Comparison of ENCODE assay signal across 29 cellular contexts in genomic region chr7:132247995-132248618, GRCh38.
"Had no signal": no experiment of that assay in that cellular context is flagged by ENCODE, and none has a peak within 500 bp of the region (broad histone marks: within the 10 kb centered on the region; RNA-seq: fewer than 3 reads in every experiment).

No MANE protein-coding gene starts in this region.

- H3K4me3 ChIP-seq: adrenal gland, body of pancreas, breast epithelium, SJCRH30, SK-N-MC had no signal

- H3K27me3 ChIP-seq: adrenal gland, body of pancreas, breast epithelium, SJCRH30 had no signal

- H3K4me1 Mint-ChIP-seq: activated CD4-positive, alpha-beta T cell treated with anti-CD3 and anti-CD28 coated beads for 36 hours; activated CD4-positive, alpha-beta T cell treated with anti-CD3 and anti-CD28 coated beads, Interleukin-2, amount 10 ng/mL, durations not matched to agents 7 days and 5 days had no signal

- H3K9me3 ChIP-seq: adrenal gland, body of pancreas, breast epithelium had no signal

- H3K27ac Mint-ChIP-seq: activated CD4-positive, alpha-beta T cell treated with anti-CD3 and anti-CD28 coated beads for 36 hours; activated CD4-positive, alpha-beta T cell treated with anti-CD3 and anti-CD28 coated beads, Interleukin-2, amount 10 ng/mL, durations not matched to agents 7 days and 5 days; activated CD8-positive, alpha-beta T cell treated with anti-CD3 and anti-CD28 coated beads, Interleukin-2, amount 10 ng/mL, durations not matched to agents 7 days and 5 days; activated naive CD4-positive, alpha-beta T cell treated with anti-CD3 and anti-CD28 coated beads for 36 hours; activated naive CD4-positive, alpha-beta T cell treated with anti-CD3 and anti-CD28 coated beads, Interleukin-2, amount 50 U/mL, for 72 hours; activated T-helper 1 cell treated with anti-CD3 and anti-CD28 coated beads, Interleukin-12 subunit alpha, Interleukin-12 subunit beta, Interleukin-2, Interleukin-4 antibody, amounts not matched to agents 30 ng/mL and 10 ng/mL and 1 ng/mL, durations not matched to agents 14 hours and 24 hours and 36 hours; WTC11 had no signal

- H3K36me3 Mint-ChIP-seq: activated naive CD4-positive, alpha-beta T cell treated with anti-CD3 and anti-CD28 coated beads, Interleukin-2, amount 50 U/mL, for 72 hours had no signal

- H3K36me3 ChIP-seq: adrenal gland, breast epithelium, SJCRH30 had no signal

- H3K9me3 Mint-ChIP-seq: activated naive CD4-positive, alpha-beta T cell treated with anti-CD3 and anti-CD28 coated beads, Interleukin-2, amount 50 U/mL, for 72 hours had no signal

- H3K4me1 ChIP-seq: adrenal gland had no signal

- FAIRE-seq: astrocyte, TTC549 had no signal

- ATAC-seq: activated CD4-positive, alpha-beta T cell treated with anti-CD3 and anti-CD28 coated beads for 36 hours; activated CD4-positive, CD25-positive, alpha-beta regulatory T cell treated with anti-CD3 and anti-CD28 coated beads, Interleukin-2, amount 50 U/mL, for 24 hours; activated CD8-positive, alpha-beta T cell treated with anti-CD3 and anti-CD28 coated beads, Interleukin-2, amount 10 ng/mL, durations not matched to agents 7 days and 5 days; activated naive CD4-positive, alpha-beta T cell treated with anti-CD3 and anti-CD28 coated beads, Interleukin-2, amount 50 U/mL, for 72 hours; activated T-cell treated with anti-CD3 and anti-CD28 coated beads, Interleukin-2, amount 50 U/mL, for 4 hours; body of pancreas; Panc1; WTC11 had no signal

- H3K27ac ChIP-seq: adrenal gland, body of pancreas, breast epithelium, SJCRH30, SK-N-MC had no signal

- DNase-seq: activated CD4-positive, alpha-beta T cell treated with anti-CD3 and anti-CD28 coated beads for 36 hours; activated CD4-positive, alpha-beta T cell treated with anti-CD3 and anti-CD28 coated beads, Interleukin-2, amount 10 ng/mL, durations not matched to agents 7 days and 5 days; activated CD4-positive, alpha-beta T cell treated with anti-CD3 and anti-CD28 coated beads, Interleukin-2, amount 50 U/mL, for 48 hours; activated CD8-positive, alpha-beta T cell treated with anti-CD3 and anti-CD28 coated beads, Interleukin-2, amount 10 ng/mL, durations not matched to agents 7 days and 5 days; activated gamma-delta T cell treated with Interleukin-2 at 50 U/mL for 16 hours; activated naive CD4-positive, alpha-beta T cell treated with anti-CD3 and anti-CD28 coated beads for 36 hours; activated T-cell treated with anti-CD3 and anti-CD28 coated beads for 4 hours; activated T-cell treated with anti-CD3 and anti-CD28 coated beads, Interleukin-2, amount 50 U/mL, for 4 hours; adrenal gland; body of pancreas; NCI-H1048; NCI-H1105 treated with DMSO at 0.1 percent for 48 hours; NCI-H1436 treated with DMSO at 0.1 percent for 48 hours; NCI-H1694 treated with DMSO at 0.1 percent for 48 hours; NCI-H2029; NCI-H345; NCI-H524 treated with DMSO at 0.1 percent for 48 hours; SHP77; SJCRH30; T1000 had no signal

- H3K4me3 Mint-ChIP-seq: activated CD4-positive, alpha-beta T cell treated with anti-CD3 and anti-CD28 coated beads for 36 hours; activated CD4-positive, alpha-beta T cell treated with anti-CD3 and anti-CD28 coated beads, Interleukin-2, amount 10 ng/mL, durations not matched to agents 7 days and 5 days; activated CD8-positive, alpha-beta T cell treated with anti-CD3 and anti-CD28 coated beads, Interleukin-2, amount 10 ng/mL, durations not matched to agents 7 days and 5 days; activated naive CD4-positive, alpha-beta T cell treated with anti-CD3 and anti-CD28 coated beads for 36 hours; activated T-cell treated with anti-CD3 and anti-CD28 coated beads, Interleukin-2, amount 50 U/mL, for 4 hours; activated T-helper 1 cell treated with anti-CD3 and anti-CD28 coated beads, Interleukin-12 subunit alpha, Interleukin-12 subunit beta, Interleukin-2, Interleukin-4 antibody, amounts not matched to agents 30 ng/mL and 10 ng/mL and 1 ng/mL, durations not matched to agents 14 hours and 24 hours and 36 hours; WTC11 had no signal
